ENCODE assay signal across 20 cellular contexts in genomic region chr2:205169453-205169852, GRCh38.
A peak's percentile ranks its signal among the peaks of the same experiment; 100 is the strongest.
DNase-seq lines count a peak whose midpoint lies in the region; ATAC-seq, FAIRE-seq and TF ChIP-seq lines count a peak whose summit lies in the region.
"Had no signal": no experiment of that assay in that cellular context is flagged by ENCODE, and none has a peak within 500 bp of the region (broad histone marks: within the 10 kb centered on the region; RNA-seq: fewer than 3 reads in every experiment).

No MANE protein-coding gene starts in this region.

- H2AFZ ChIP-seq in HepG2 (ENCODE audit: low read length), result no peak overlapping the region

- no peak overlapping the region for H3K4me2 ChIP-seq in HepG2 (ENCODE audit: low read depth, low read length)

- H3K36me3 ChIP-seq in liver (ENCODE audit: control insufficient read depth in 4 of 4, insufficient read depth in 3 of 4, low read depth in 1 of 4, low read length in 3 of 4) (peaks cover 0 to 4% (median 0%) of the 10 kb centered on the region in 4 donors), HepG2 (replicated peaks in 1 of 2; ENCODE audit: control insufficient read depth in 1 of 2, insufficient read depth in 2 of 2, low read length in 2 of 2) (no peaks in the 10 kb centered on the region), right lobe of liver (no peaks in the 10 kb centered on the region), transverse colon (no peaks in the 10 kb centered on the region)
- H3K36me3 ChIP-seq: MG63, SJCRH30 had no signal

- TF ChIP-seq CTCF in liver (IDR thresholded peaks at IDR 0.05; ENCODE audit: low read depth, low read length, missing input control) (no peak), HepG2 (CRISPR knock-in tag; IDR thresholded peaks at IDR 0.05) (no peak), cardiac fibroblast (IDR thresholded peaks at IDR 0.05; ENCODE audit: low read depth, low read length) (no peak), right lobe of liver (IDR thresholded peaks at IDR 0.05) (no peak), transverse colon (IDR thresholded peaks at IDR 0.05) (no peak)

- no peak for FAIRE-seq in HepG2 (lab: Jason Lieb, UNC)
- FAIRE-seq: G401.6, GM19239, H54, RCC 7860 had no signal

- no peaks in the 10 kb centered on the region for H3K27me3 ChIP-seq in liver (ENCODE audit: control insufficient read depth in 4 of 4, insufficient read depth in 4 of 4, low read length in 3 of 4)
- H3K27me3 ChIP-seq in HepG2 (ENCODE audit: control insufficient read depth in 1 of 2, insufficient read depth in 2 of 2, low read length in 2 of 2), result no peaks in the 10 kb centered on the region
- no peaks in the 10 kb centered on the region for H3K27me3 ChIP-seq in right lobe of liver
- no peaks in the 10 kb centered on the region for H3K27me3 ChIP-seq in transverse colon
- H3K27me3 ChIP-seq: MG63, SJCRH30 had no signal

- H3K4me3 ChIP-seq in liver (ENCODE audit: low read depth in 1 of 3, low read length in 3 of 3) (no peak overlapping the region), HepG2 (replicated peaks in 1 of 3; ENCODE audit: insufficient read depth in 1 of 3, low read depth in 2 of 3, low read length in 3 of 3) (no peak overlapping the region), cardiac fibroblast (replicated peaks in 1 of 2; ENCODE audit: low read depth in 2 of 2, low read length in 2 of 2) (no peak overlapping the region), right lobe of liver (no peak overlapping the region), transverse colon (no peak overlapping the region)
- H3K4me3 ChIP-seq: MG63, SJCRH30 had no signal

- POLR2A ChIA-PET in HepG2 (lab: Yijun Ruan, JAX), result no interaction called here

- CTCF ChIA-PET in HepG2 (lab: Yijun Ruan, JAX; ENCODE audit: low intra/inter-chr PET ratio, low total read pairs), result no interaction called here

- ATAC-seq in HepG2 (no peak), right lobe of liver (peak; percentile 38 to 66 (median 51))

- H3K27ac ChIP-seq in liver (ENCODE audit: low read depth in 1 of 2, low read length in 2 of 2), result no peak overlapping the region
- H3K27ac ChIP-seq in HepG2 (ENCODE audit: extremely low read length, insufficient read depth, low read length), result no peak overlapping the region
- no peak overlapping the region for H3K27ac ChIP-seq in right lobe of liver
- H3K27ac ChIP-seq in transverse colon, result no peak overlapping the region
- H3K27ac ChIP-seq: SJCRH30 had no signal

- 73% methylated on average over 3 of the region's 3 CpGs for WGBS in liver
- 39% methylated on average over 3 of the region's 3 CpGs for WGBS in HepG2 (ENCODE audit: low lambda C conversion rate)
- WGBS in right lobe of liver (ENCODE audit: insufficient coverage, low coverage, low lambda C conversion rate, missing lambda C conversion rate), result 60% methylated on average over 3 of the region's 3 CpGs
- WGBS in transverse colon (ENCODE audit: low coverage in 1 of 2), 2 donors, result 65 to 72% methylated on average over 3 of the region's 3 CpGs

- BruUV-seq in HepG2 (replicated peaks; lab: Mats Ljungman, UMichigan), result no TSS peak

- H3K4me1 ChIP-seq in liver (ENCODE audit: control insufficient read depth in 4 of 4, insufficient read depth in 4 of 4, low read length in 3 of 4) (no peaks in the 10 kb centered on the region), HepG2 (ENCODE audit: insufficient read depth, low read length) (no peaks in the 10 kb centered on the region), right lobe of liver (no peaks in the 10 kb centered on the region), transverse colon (no peaks in the 10 kb centered on the region)
- H3K4me1 ChIP-seq: Caco-2, SJCRH30 had no signal

- H3K9ac ChIP-seq in liver (ENCODE audit: low read depth in 1 of 2, low read length in 2 of 2) (no peak overlapping the region), HepG2 (ENCODE audit: insufficient read depth, low read depth, low read length) (no peak overlapping the region)

- in situ Hi-C loops in HepG2 (cut with HindIII; ENCODE audit: extremely low pct_ligation_motif_present, low pct_unique_long_range_greater_than_20kb) (no loop called here), transverse colon (cut with MboI; ENCODE audit: low pct_ligation_motif_present in 1 of 4, low pct_unique_long_range_greater_than_20kb in 1 of 4, low sequenced_read_pairs in 3 of 4) (no loop called here), G401 (cut with HindIII; ENCODE audit: low sequenced_read_pairs) (no loop called here)

- H3K79me2 ChIP-seq in HepG2 (ENCODE audit: insufficient read depth, low read length), result no peaks in the 10 kb centered on the region

- TF ChIP-seq POLR2A in HepG2 (IDR thresholded peaks at IDR 0.05; ENCODE audit: insufficient read depth in 1 of 2, low read depth in 2 of 2, low read length in 2 of 2) (no peak), right lobe of liver (IDR thresholded peaks at IDR 0.05) (no peak), transverse colon (IDR thresholded peaks at IDR 0.05) (no peak)

- no peak for TF ChIP-seq EP300 in HepG2 (IDR thresholded peaks at IDR 0.05; ENCODE audit: low read depth in 2 of 2, low read length in 2 of 2)
- TF ChIP-seq EP300 in HepG2 (CRISPR knock-in tag; IDR thresholded peaks at IDR 0.05; ENCODE audit: borderline replicate concordance), result no peak
- TF ChIP-seq EP300 in transverse colon (IDR thresholded peaks at IDR 0.05; ENCODE audit: low read depth), result peak; percentile 9

- no peaks in the 10 kb centered on the region for H4K20me1 ChIP-seq in HepG2 (ENCODE audit: insufficient read depth, low read length)

- TF ChIP-seq RAD21 in liver (IDR thresholded peaks at IDR 0.05) (peak in 1 of 2 donors; percentile 11), HepG2 (CRISPR knock-in tag; IDR thresholded peaks at IDR 0.05) (no peak)

- intact Hi-C loops in HepG2 (cut with micrococcal nuclease; ENCODE audit: unreplicated experiment), result no loop called here
- intact Hi-C loops in right lobe of liver (cut with DNase I), result no loop called here
- intact Hi-C loops in transverse colon (cut with DNase I; ENCODE audit: low total_unique reads), result no loop called here

- no peaks in the 10 kb centered on the region for H3K9me3 ChIP-seq in liver (ENCODE audit: control insufficient read depth in 4 of 4, low read length in 3 of 4)
- peaks cover 20% of the 10 kb centered on the region; the same call in 1 of the 2 replicates for H3K9me3 ChIP-seq in HepG2 (ENCODE audit: low read length)
- no peaks in the 10 kb centered on the region for H3K9me3 ChIP-seq in right lobe of liver
- no peaks in the 10 kb centered on the region for H3K9me3 ChIP-seq in transverse colon
- H3K9me3 ChIP-seq: Caco-2, MG63, SJCRH30 had no signal

- DNase-seq in HepG2 (ENCODE audit: low spot score), result no peak
- peak; percentile 13 to 32 for DNase-seq in cardiac fibroblast (ENCODE audit: low read depth in 2 of 2)
- DNase-seq in right lobe of liver, result no peak
- DNase-seq in transverse colon, result no peak
- no peak for DNase-seq in stimulated activated naive CD4-positive, alpha-beta T cell treated with Interleukin-2 at 50 U/mL for 16 hours (lab: John Stamatoyannopoulos, UW)
- no peak for DNase-seq in NCI-H526 treated with DMSO at 0.1 percent for 48 hours (lab: John Stamatoyannopoulos, UW)
- no peak for DNase-seq in G401 (ENCODE audit: low spot score)
- DNase-seq: Caco-2; CD4-positive, alpha-beta memory T cell; DMS 273 treated with DMSO at 0.1 percent for 48 hours; Kasumi-1; MG63; NCI-H1417; NCI-H1694 treated with DMSO at 0.1 percent for 48 hours; SJCRH30 had no signal

TF ChIP-seq in liver, 16 proteins besides CTCF, POLR2A, EP300 and RAD21:
- TF ChIP-seq, protein P1, sequence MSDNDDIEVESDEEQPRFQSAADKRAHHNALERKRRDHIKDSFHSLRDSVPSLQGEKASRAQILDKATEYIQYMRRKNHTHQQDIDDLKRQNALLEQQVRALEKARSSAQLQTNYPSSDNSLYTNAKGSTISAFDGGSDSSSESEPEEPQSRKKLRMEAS (IDR thresholded peaks at IDR 0.05), result peak; percentile 12
- peak; percentile 70 for TF ChIP-seq NR2F2 (IDR thresholded peaks at IDR 0.05)
- no peak for TF ChIP-seq EGR1 (IDR thresholded peaks at IDR 0.05; ENCODE audit: low read depth in 2 of 2)
TF ChIP-seq in liver: peak in this region for 2.

TF ChIP-seq in HepG2, 621 proteins besides CTCF, POLR2A, EP300 and RAD21 (continues in another document):
- no peak for TF ChIP-seq ZNF382 (CRISPR knock-in tag; IDR thresholded peaks at IDR 0.05; ENCODE audit: borderline replicate concordance)
- no peak for TF ChIP-seq ZBTB26 (CRISPR knock-in tag; IDR thresholded peaks at IDR 0.05; ENCODE audit: borderline replicate concordance)
- no peak for TF ChIP-seq MED13 (CRISPR knock-in tag; IDR thresholded peaks at IDR 0.05)
- TF ChIP-seq, protein P2, sequence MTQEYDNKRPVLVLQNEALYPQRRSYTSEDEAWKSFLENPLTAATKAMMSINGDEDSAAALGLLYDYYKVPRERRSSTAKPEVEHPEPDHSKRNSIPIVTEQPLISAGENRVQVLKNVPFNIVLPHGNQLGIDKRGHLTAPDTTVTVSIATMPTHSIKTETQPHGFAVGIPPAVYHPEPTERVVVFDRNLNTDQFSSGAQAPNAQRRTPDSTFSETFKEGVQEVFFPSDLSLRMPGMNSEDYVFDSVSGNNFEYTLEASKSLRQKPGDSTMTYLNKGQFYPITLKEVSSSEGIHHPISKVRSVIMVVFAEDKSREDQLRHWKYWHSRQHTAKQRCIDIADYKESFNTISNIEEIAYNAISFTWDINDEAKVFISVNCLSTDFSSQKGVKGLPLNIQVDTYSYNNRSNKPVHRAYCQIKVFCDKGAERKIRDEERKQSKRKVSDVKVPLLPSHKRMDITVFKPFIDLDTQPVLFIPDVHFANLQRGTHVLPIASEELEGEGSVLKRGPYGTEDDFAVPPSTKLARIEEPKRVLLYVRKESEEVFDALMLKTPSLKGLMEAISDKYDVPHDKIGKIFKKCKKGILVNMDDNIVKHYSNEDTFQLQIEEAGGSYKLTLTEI (CRISPR knock-in tag; conservative IDR thresholded peaks at IDR 0.05), result no peak
- TF ChIP-seq RAD51 (IDR thresholded peaks at IDR 0.05; ENCODE audit: borderline replicate concordance), result no peak

Comparison
In these comparisons a context has a peak if more than half of its experiments do, and no peak if none do; other contexts are left out.
1. DNase-seq: peak in cardiac fibroblast (2 of 2); none in HepG2 (single experiment), right lobe of liver (0 of 3), transverse colon (single experiment), stimulated activated naive CD4-positive, alpha-beta T cell treated with Interleukin-2 at 50 U/mL for 16 hours (single experiment), NCI-H526 treated with DMSO at 0.1 percent for 48 hours (single experiment) and G401 (single experiment).